In the genomic region with DNA sequence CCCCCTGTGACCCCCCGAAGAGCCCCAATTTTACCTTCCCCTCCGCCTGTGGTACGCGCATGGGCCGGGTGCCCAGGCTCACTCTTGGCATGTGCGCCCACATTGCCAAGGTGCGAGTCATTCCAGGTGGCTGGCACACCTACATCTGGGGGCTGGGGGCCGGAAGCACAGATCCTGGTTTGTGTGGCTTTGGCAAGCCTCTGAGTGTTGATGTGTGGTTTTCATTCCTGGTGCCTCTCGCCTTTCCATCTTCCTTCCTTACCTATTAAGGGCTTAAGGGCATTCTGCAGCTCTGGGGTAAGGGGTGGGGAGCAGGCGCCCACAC, we compare ENCODE assay signal across 11 cellular contexts. TPM values are rescaled to one million over a fixed set of nuclear protein-coding genes. Genes with fewer than 3 reads are reported as not detected.
DNase-seq lines count a peak whose midpoint lies in the region; ATAC-seq and TF ChIP-seq lines count a peak whose summit lies in the region.
"Had no signal": no experiment of that assay in that cellular context is flagged by ENCODE, and none has a peak within 500 bp of the region (broad histone marks: within the 10 kb centered on the region; RNA-seq: fewer than 3 reads in every experiment).

No MANE protein-coding gene starts in this region.

- TF ChIP-seq CTCF in parathyroid adenoma (IDR thresholded peaks at IDR 0.05) = peak; percentile 13
- TF ChIP-seq CTCF in uterus (IDR thresholded peaks at IDR 0.05) = no peak

- H3K9me3 ChIP-seq in NT2/D1 (ENCODE audit: insufficient read depth, low read length) (no peaks in the 10 kb centered on the region), parathyroid adenoma (ENCODE audit: control insufficient read depth, low read length) (no peaks in the 10 kb centered on the region), uterus (no peaks in the 10 kb centered on the region)

- no peak overlapping the region for H3K27ac ChIP-seq in parathyroid adenoma
- H3K27ac ChIP-seq in uterus = no peak overlapping the region

- H3K79me2 ChIP-seq in parathyroid adenoma = no peaks in the 10 kb centered on the region

- no peaks in the 10 kb centered on the region for H3K36me3 ChIP-seq in NT2/D1 (ENCODE audit: insufficient read depth, insufficient read length, low read length)
- H3K36me3 ChIP-seq in parathyroid adenoma (ENCODE audit: control insufficient read depth, insufficient read depth, low read length) = no peaks in the 10 kb centered on the region
- no peaks in the 10 kb centered on the region for H3K36me3 ChIP-seq in uterus

- H3K9ac ChIP-seq in NT2/D1 (ENCODE audit: insufficient read length, low read depth) (peak overlapping the region; percentile 36), parathyroid adenoma (no peak overlapping the region)

- intact Hi-C loops in uterus (cut with DNase I; ENCODE audit: low total_unique reads) = no loop called here

- no peak overlapping the region for H3K4me2 ChIP-seq in parathyroid adenoma (ENCODE audit: low read length)

- no peak for TF ChIP-seq POLR2A in uterus (IDR thresholded peaks at IDR 0.05)

- H3K4me1 ChIP-seq in NT2/D1 (ENCODE audit: insufficient read depth, insufficient read length) (peaks cover 13% of the 10 kb centered on the region), parathyroid adenoma (peaks cover 8% of the 10 kb centered on the region), uterus (peaks cover 0 to 19% of the 10 kb centered on the region in 2 donors)

- peak; percentile 20 for DNase-seq in ELF-1 (ENCODE audit: low read depth, low spot score)
- DNase-seq in NT2/D1 (ENCODE audit: low read depth, low spot score) = no peak
- no peak for DNase-seq in left lobe of liver (ENCODE audit: low spot score)
- DNase-seq in uterus = no peak
- DNase-seq: anterior cingulate cortex had no signal

- peak overlapping the region; percentile 59 for H3K4me3 ChIP-seq in NT2/D1 (ENCODE audit: insufficient read length, low read depth)
- no peak overlapping the region for H3K4me3 ChIP-seq in parathyroid adenoma (ENCODE audit: low read depth, low read length)
- no peak overlapping the region for H3K4me3 ChIP-seq in uterus

- ATAC-seq in esophagus mucosa (peak; percentile 78), left lobe of liver (no peak), HG03280 (IDR thresholded peaks at IDR 0.05; ENCODE audit: unreplicated experiment) (no peak), HG02759 (IDR thresholded peaks at IDR 0.05; ENCODE audit: unreplicated experiment) (no peak)

- peaks cover 24% of the 10 kb centered on the region for H3K27me3 ChIP-seq in NT2/D1 (ENCODE audit: insufficient read depth, insufficient read length)
- no peaks in the 10 kb centered on the region for H3K27me3 ChIP-seq in parathyroid adenoma (ENCODE audit: control insufficient read depth, insufficient read depth, low read length)
- peaks cover 12 to 20% of the 10 kb centered on the region in 2 donors for H3K27me3 ChIP-seq in uterus

- H2AFZ ChIP-seq in parathyroid adenoma = peak overlapping the region; percentile 87

RNA-seq across cellular contexts. Expression of a gene that starts 0.4 kb away (rescaled TPM):
- total RNA-seq in esophagus mucosa = 2.6 TPM
- total RNA-seq in left lobe of liver = 0.08 TPM
- total RNA-seq in uterus = under 1 TPM in 2 of 4 donors, not detected in 2; 0.21 to 0.83 TPM
- total RNA-seq: activated CD8-positive, alpha-beta memory T cell treated with anti-CD3 and anti-CD28 coated beads for 36 hours; fibroblast of lung had no signal

RNA-seq across cellular contexts. Expression of a gene that starts 9.0 kb away (rescaled TPM):
- total RNA-seq in esophagus mucosa (46.3 TPM), left lobe of liver (21.7 TPM), uterus (10 to 100 TPM in 3 of 4 donors, 1 to 10 TPM in 1; 7.9 to 47.9 (median 23.3) TPM)

RNA-seq across cellular contexts. Expression of a gene that starts 14.9 kb away (rescaled TPM):
- 33.1 TPM for total RNA-seq in esophagus mucosa
- total RNA-seq in left lobe of liver = 8.2 TPM
- 100 to 1,000 TPM in 1 of 4 donors, 10 to 100 TPM in 3; 21.2 to 121 (median 33.4) TPM for total RNA-seq in uterus

RNA-seq across cellular contexts. Expression of a gene that starts 36.9 kb away (rescaled TPM):
- total RNA-seq in esophagus mucosa (0.20 TPM), left lobe of liver (not detected), uterus (not detected)
- total RNA-seq: activated CD8-positive, alpha-beta memory T cell treated with anti-CD3 and anti-CD28 coated beads for 36 hours; fibroblast of lung had no signal

RNA-seq across cellular contexts. Expression of a gene that starts 60.0 kb away (rescaled TPM):
- total RNA-seq in esophagus mucosa (not detected), left lobe of liver (not detected), uterus (not detected)
- total RNA-seq: activated CD8-positive, alpha-beta memory T cell treated with anti-CD3 and anti-CD28 coated beads for 36 hours; fibroblast of lung had no signal
